ENCODE assay signal across 16 cellular contexts in genomic region chr7:95798401-95798930, GRCh38. TPM values are rescaled to one million over a fixed set of nuclear protein-coding genes. Genes with fewer than 3 reads are reported as not detected.
DNase-seq lines count a peak whose midpoint lies in the region; ATAC-seq lines count a peak whose summit lies in the region.
"Had no signal": no experiment of that assay in that cellular context is flagged by ENCODE, and none has a peak within 500 bp of the region (broad histone marks: within the 10 kb centered on the region; RNA-seq: fewer than 3 reads in every experiment).

No MANE protein-coding gene starts in this region.

- intact Hi-C loops in left cardiac atrium (cut with DNase I), result no loop called here

- no peaks in the 10 kb centered on the region for H3F3A ChIP-seq in GM23248 (ENCODE audit: insufficient read depth)

- no peak overlapping the region for H3K4me2 ChIP-seq in GM23248 (ENCODE audit: unreplicated experiment)

- WGBS in GM23248 (ENCODE audit: low coverage in 1 of 2, low lambda C conversion rate in 2 of 2, missing lambda C conversion rate in 2 of 2), 2 experiments, result 15 to 18% methylated on average over 4 of the region's 4 CpGs

- H3K4me1 ChIP-seq in GM23248 (ENCODE audit: insufficient read depth), result no peaks in the 10 kb centered on the region

- no peak overlapping the region for H2AFZ ChIP-seq in GM23248

- no peaks in the 10 kb centered on the region for H4K20me1 ChIP-seq in GM23248 (ENCODE audit: insufficient read depth)

- DNase-seq in GM23248 (peak; percentile 6), NCI-H2081 treated with DMSO at 0.1 percent for 48 hours (lab: John Stamatoyannopoulos, UW) (peak; percentile 77), RPMI8226 (peak; percentile 8), iris pigment epithelial cell (ENCODE audit: low read depth) (peak; percentile 9), mucosa of gallbladder (ENCODE audit: low spot score) (no peak), left cardiac atrium (no peak)
- DNase-seq: activated CD4-positive, CD25-positive, alpha-beta regulatory T cell; activated T-cell treated with anti-CD3 and anti-CD28 coated beads for 4 hours; DND-41; dorsolateral prefrontal cortex; KBM-7; NK-92 treated with Interleukin-12 subunit alpha and Interleukin-12 subunit beta, amount 100 ng/mL, for 24 hours; stimulated activated CD4-positive, alpha-beta T cell treated with anti-CD3 and anti-CD28 coated beads, Interleukin-4, amount 100 ng/mL, for 4 hours; stimulated activated naive CD4-positive, alpha-beta T cell treated with Interleukin-2 at 50 U/mL for 16 hours had no signal

- H3K36me3 ChIP-seq in GM23248 (ENCODE audit: low read depth), result no peaks in the 10 kb centered on the region

- H3K9ac ChIP-seq in GM23248, result no peak overlapping the region

- no peaks in the 10 kb centered on the region for H3K27me3 ChIP-seq in GM23248 (replicated peaks; ENCODE audit: insufficient read depth)
- H3K27me3 ChIP-seq: dorsolateral prefrontal cortex had no signal

- H3K27ac ChIP-seq in GM23248, result no peak overlapping the region
- H3K27ac ChIP-seq: dorsolateral prefrontal cortex had no signal

- no peaks in the 10 kb centered on the region for H3K9me2 ChIP-seq in GM23248 (ENCODE audit: insufficient read depth)

- in situ Hi-C loops in GM23248 (cut with MboI), result no loop called here

- no peaks in the 10 kb centered on the region for H3K9me3 ChIP-seq in GM23248 (ENCODE audit: low read depth)

- H3K4me3 ChIP-seq in GM23248, result no peak overlapping the region
- H3K4me3 ChIP-seq: dorsolateral prefrontal cortex had no signal

- no peak for ATAC-seq in HG03442 (IDR thresholded peaks at IDR 0.05; ENCODE audit: unreplicated experiment)
- no peak for ATAC-seq in GM21576 (IDR thresholded peaks at IDR 0.05; ENCODE audit: unreplicated experiment)
- no peak for ATAC-seq in left cardiac atrium

- no peaks in the 10 kb centered on the region for H3K79me2 ChIP-seq in GM23248 (ENCODE audit: insufficient read depth)

RNA-seq across cellular contexts. Expression of gene DYNC1I1, which starts 26.1 kb away (rescaled TPM):
- total RNA-seq in GM23248 (2014; rRNA removed; shearing (Covaris generic)), result 0.38 and 1.4 TPM in 2 replicates
- 0.53 and 0.84 TPM in 2 replicates for polyA plus RNA-seq in GM23248 (2016; fragmentation: Nextera tagmentation; extraction: Ambion mirVana)
- total RNA-seq in mucosa of gallbladder, result 2.7 TPM
- 10 to 100 TPM; 18.5 to 23.6 TPM for total RNA-seq in left cardiac atrium

Comparison
In these comparisons a context has a peak if more than half of its experiments do, and no peak if none do; other contexts are left out.
1. DNase-seq: peak in GM23248 (single experiment), NCI-H2081 treated with DMSO at 0.1 percent for 48 hours (single experiment), RPMI8226 (single experiment) and iris pigment epithelial cell (single experiment); none in mucosa of gallbladder (single experiment) and left cardiac atrium (single experiment).